ENCODE assay signal across 12 cellular contexts in genomic region chr21:33121715-33122475, GRCh38. TPM values are rescaled to one million over a fixed set of nuclear protein-coding genes. Genes with fewer than 3 reads are reported as not detected.
DNase-seq lines count a peak whose midpoint lies in the region; TF ChIP-seq lines count a peak whose summit lies in the region.
"Had no signal": no experiment of that assay in that cellular context is flagged by ENCODE, and none has a peak within 500 bp of the region (broad histone marks: within the 10 kb centered on the region; RNA-seq: fewer than 3 reads in every experiment).

No MANE protein-coding gene starts in this region.

- H3K27me3 ChIP-seq in prostate gland (replicated peaks; ENCODE audit: insufficient read depth), result no peaks in the 10 kb centered on the region
- H3K27me3 ChIP-seq in adrenal gland, result peaks cover 14% of the 10 kb centered on the region

- H3K9me3 ChIP-seq in prostate gland (no peaks in the 10 kb centered on the region), adrenal gland (replicated peaks in 1 of 3) (no peaks in the 10 kb centered on the region)
- H3K9me3 ChIP-seq: heart right ventricle, stomach had no signal

- peaks cover 4% of the 10 kb centered on the region for H3K4me1 ChIP-seq in prostate gland (replicated peaks)
- H3K4me1 ChIP-seq in adrenal gland (replicated peaks in 1 of 2), result no peaks in the 10 kb centered on the region

- intact Hi-C loops in prostate gland (cut with DNase I), result loop anchor here (10.0 kb wide), 2 partner anchors 177 to 277 kb away; no protein-coding TSS in a partner anchor
- intact Hi-C loops in adrenal gland (cut with DNase I), result no loop called here

- TF ChIP-seq POLR2A in prostate gland (IDR thresholded peaks at IDR 0.05), result no peak
- no peak for TF ChIP-seq POLR2A in adrenal gland (IDR thresholded peaks at IDR 0.05)

- WGBS in prostate gland, result 40% methylated on average over 13 of the region's 13 CpGs
- WGBS in adrenal gland, 4 donors, result 62 to 73% (median 65%) methylated on average over 13 of the region's 13 CpGs

- DNase-seq in NK-92 treated with Interleukin-12 subunit alpha and Interleukin-12 subunit beta, amount 100 ng/mL, for 24 hours (lab: John Stamatoyannopoulos, UW), result peak; percentile 18
- no peak for DNase-seq in NK-92 (lab: John Stamatoyannopoulos, UW; ENCODE audit: unreplicated experiment)
- DNase-seq in NCI-H82 (lab: John Stamatoyannopoulos, UW), result peak; percentile 92
- peak; percentile 69 for DNase-seq in prostate gland (ENCODE audit: low spot score)
- no peak for DNase-seq in adrenal gland
- DNase-seq in central memory CD4-positive, alpha-beta T cell, result no peak
- DNase-seq in CD1c-positive myeloid dendritic cell (ENCODE audit: extremely low spot score), result no peak
- DNase-seq: activated CD8-positive, alpha-beta memory T cell treated with anti-CD3 and anti-CD28 coated beads, Interleukin-2, amount 10 ng/mL, durations not matched to agents 7 days and 5 days; heart right ventricle; NCI-H1436; stomach had no signal

- peak overlapping the region; percentile 15 for H3K27ac ChIP-seq in cingulate gyrus (ENCODE audit: low read depth, low read length)
- H3K27ac ChIP-seq in prostate gland, result peak overlapping the region; percentile 65 to 66
- no peak overlapping the region for H3K27ac ChIP-seq in adrenal gland
- H3K27ac ChIP-seq: heart right ventricle, stomach had no signal

- TF ChIP-seq CTCF in prostate gland (IDR thresholded peaks at IDR 0.05) (no peak), adrenal gland (IDR thresholded peaks at IDR 0.05) (no peak)

- H3K36me3 ChIP-seq in prostate gland, result no peaks in the 10 kb centered on the region
- H3K36me3 ChIP-seq in adrenal gland (replicated peaks in 1 of 2), result no peaks in the 10 kb centered on the region
- H3K36me3 ChIP-seq: heart right ventricle, stomach had no signal

- H3K4me3 ChIP-seq in prostate gland, result peak overlapping the region in 1 of 2 donors; percentile 6
- H3K4me3 ChIP-seq in adrenal gland, result no peak overlapping the region
- H3K4me3 ChIP-seq: heart right ventricle, stomach had no signal

RNA-seq across cellular contexts. Expression of gene OLIG1, which starts 52.0 kb away (rescaled TPM):
- total RNA-seq in prostate gland, result 10 to 100 TPM in 1 of 2 donors, not detected in 1; 10.8 TPM
- under 1 TPM in 1 of 8 donors, not detected in 7; 0.50 TPM for total RNA-seq in adrenal gland
- polyA plus RNA-seq in adrenal gland, result 1 to 10 TPM in 1 of 3 donors, not detected in 2; 1.8 TPM
- total RNA-seq: activated CD8-positive, alpha-beta memory T cell treated with anti-CD3 and anti-CD28 coated beads, Interleukin-2, amount 10 ng/mL, durations not matched to agents 7 days and 5 days; stomach had no signal
- polyA plus RNA-seq: heart right ventricle, stomach had no signal

Comparison
In these comparisons a context has a peak if more than half of its experiments do, and no peak if none do; other contexts are left out.
1. DNase-seq: peak in NK-92 treated with Interleukin-12 subunit alpha and Interleukin-12 subunit beta, amount 100 ng/mL, for 24 hours (single experiment), NCI-H82 (single experiment) and prostate gland (single experiment); none in NK-92 (single experiment), adrenal gland (0 of 7), central memory CD4-positive, alpha-beta T cell (single experiment) and CD1c-positive myeloid dendritic cell (single experiment).
2. H3K27ac ChIP-seq: peak in cingulate gyrus (single experiment) and prostate gland (2 of 2); none in adrenal gland (0 of 5).